ENCODE assay signal across 12 cellular contexts in genomic region chr6:31727034-31727716, GRCh38. TPM values are rescaled to one million over a fixed set of nuclear protein-coding genes. Genes with fewer than 3 reads are reported as not detected.
DNase-seq lines count a peak whose midpoint lies in the region; ATAC-seq and TF ChIP-seq lines count a peak whose summit lies in the region.
"Had no signal": no experiment of that assay in that cellular context is flagged by ENCODE, and none has a peak within 500 bp of the region (broad histone marks: within the 10 kb centered on the region; RNA-seq: fewer than 3 reads in every experiment).

No MANE protein-coding gene starts in this region.

- DNase-seq in GM10266 (ENCODE audit: extremely low spot score) (peak; percentile 80), NCI-H2227 (lab: John Stamatoyannopoulos, UW; ENCODE audit: unreplicated experiment) (no peak), NCI-H2171 treated with DMSO at 0.1 percent for 48 hours (lab: John Stamatoyannopoulos, UW) (no peak), NCI-H2081 (lab: John Stamatoyannopoulos, UW) (no peak), activated gamma-delta T cell treated with Interleukin-2 at 50 U/mL for 16 hours (no peak)
- DNase-seq in natural killer cell treated with Interleukin-12 subunit alpha and Interleukin-12 subunit beta and Interleukin-15 and Interleukin-18, amount 100 ng/mL, for 72 hours (ENCODE audit: low spot score), result no peak
- DNase-seq: NCI-H446 treated with DMSO at 0.1 percent for 48 hours had no signal

- H3K4me1 Mint-ChIP-seq in activated naive CD8-positive, alpha-beta T cell (ENCODE audit: low read depth), result peaks cover 45% of the 10 kb centered on the region
- H3K4me1 Mint-ChIP-seq in natural killer cell treated with Interleukin-12 subunit alpha and Interleukin-12 subunit beta and Interleukin-15 and Interleukin-18, amount 100 ng/mL, for 72 hours (ENCODE audit: low read depth in 2 of 2), result peaks cover 62% of the 10 kb centered on the region in 2 donors

- H3K27me3 Mint-ChIP-seq in activated naive CD8-positive, alpha-beta T cell, result no peaks in the 10 kb centered on the region
- H3K27me3 Mint-ChIP-seq in natural killer cell treated with Interleukin-12 subunit alpha and Interleukin-12 subunit beta and Interleukin-15 and Interleukin-18, amount 100 ng/mL, for 72 hours, result no peaks in the 10 kb centered on the region

- no peaks in the 10 kb centered on the region for H3K9me3 Mint-ChIP-seq in activated naive CD8-positive, alpha-beta T cell (ENCODE audit: low read depth)
- H3K9me3 Mint-ChIP-seq in natural killer cell treated with Interleukin-12 subunit alpha and Interleukin-12 subunit beta and Interleukin-15 and Interleukin-18, amount 100 ng/mL, for 72 hours, result no peaks in the 10 kb centered on the region

- H3K36me3 Mint-ChIP-seq in activated naive CD8-positive, alpha-beta T cell, result peaks cover 4% of the 10 kb centered on the region
- H3K36me3 Mint-ChIP-seq in natural killer cell treated with Interleukin-12 subunit alpha and Interleukin-12 subunit beta and Interleukin-15 and Interleukin-18, amount 100 ng/mL, for 72 hours, result peaks cover 16% of the 10 kb centered on the region

- no peak for TF ChIP-seq CTCF in GM10266 (IDR thresholded peaks at IDR 0.05; ENCODE audit: control insufficient read depth, insufficient read depth, low read depth, missing control alignments)

- ATAC-seq in HG02763 (IDR thresholded peaks at IDR 0.05; ENCODE audit: unreplicated experiment), result peak; percentile 48
- peak in 1 of 2 donors; percentile 24 for ATAC-seq in natural killer cell treated with Interleukin-12 subunit alpha and Interleukin-12 subunit beta and Interleukin-15 and Interleukin-18, amount 100 ng/mL, for 72 hours

- H3K4me3 Mint-ChIP-seq in activated naive CD8-positive, alpha-beta T cell, result peak overlapping the region; percentile 63
- peak overlapping the region; percentile 75 for H3K4me3 Mint-ChIP-seq in natural killer cell treated with Interleukin-12 subunit alpha and Interleukin-12 subunit beta and Interleukin-15 and Interleukin-18, amount 100 ng/mL, for 72 hours

- H3K27ac Mint-ChIP-seq in activated naive CD8-positive, alpha-beta T cell, result peak overlapping the region; percentile 54
- H3K27ac Mint-ChIP-seq in natural killer cell treated with Interleukin-12 subunit alpha and Interleukin-12 subunit beta and Interleukin-15 and Interleukin-18, amount 100 ng/mL, for 72 hours, result peak overlapping the region; percentile 51 to 68

RNA-seq across cellular contexts. Expression of gene DDAH2, which starts 1.9 kb away (rescaled TPM):
- 10 to 100 TPM; 18.8 to 24.4 TPM for total RNA-seq in natural killer cell treated with Interleukin-12 subunit alpha and Interleukin-12 subunit beta and Interleukin-15 and Interleukin-18, amount 100 ng/mL, for 72 hours

RNA-seq across cellular contexts. Expression of gene MPIG6B, which starts 4.0 kb away (rescaled TPM):
- under 1 TPM in 1 of 2 donors, not detected in 1; 0.21 TPM for total RNA-seq in natural killer cell treated with Interleukin-12 subunit alpha and Interleukin-12 subunit beta and Interleukin-15 and Interleukin-18, amount 100 ng/mL, for 72 hours

RNA-seq across cellular contexts. Expression of gene LY6G6C, which starts 5.6 kb away (rescaled TPM):
- total RNA-seq in natural killer cell treated with Interleukin-12 subunit alpha and Interleukin-12 subunit beta and Interleukin-15 and Interleukin-18, amount 100 ng/mL, for 72 hours, result not detected
- total RNA-seq: aorta, mononuclear cell, urinary bladder had no signal

RNA-seq across cellular contexts. Expression of gene CLIC1, which starts 9.2 kb away (rescaled TPM):
- 100 to 1,000 TPM; 468 to 581 TPM for total RNA-seq in natural killer cell treated with Interleukin-12 subunit alpha and Interleukin-12 subunit beta and Interleukin-15 and Interleukin-18, amount 100 ng/mL, for 72 hours

RNA-seq across cellular contexts. Expression of gene LY6G6D, which starts 12.0 kb away (rescaled TPM):
- not detected for total RNA-seq in natural killer cell treated with Interleukin-12 subunit alpha and Interleukin-12 subunit beta and Interleukin-15 and Interleukin-18, amount 100 ng/mL, for 72 hours
- total RNA-seq: aorta had no signal
